ENCODE assay signal across 34 cellular contexts in genomic region chr2:142580691-142581090, GRCh38.
"Had no signal": no experiment of that assay in that cellular context is flagged by ENCODE, and none has a peak within 500 bp of the region (broad histone marks: within the 10 kb centered on the region; RNA-seq: fewer than 3 reads in every experiment).

No MANE protein-coding gene starts in this region.

- H3K4me2 ChIP-seq: KMS-11 had no signal

- H3K36me3 ChIP-seq: MG63 had no signal

- H3K27ac ChIP-seq: KMS-11 had no signal

- H3K9me3 ChIP-seq: MG63 had no signal

- H3K9ac ChIP-seq: KMS-11 had no signal

- H3K4me3 ChIP-seq: MG63 had no signal

- DNase-seq: Karpas-422, Kasumi-1, MG63, MM.1S, MV-4-11, NCI-H1048, NCI-H1092, NCI-H1092 treated with DMSO at 0.1 percent for 48 hours, NCI-H1105, NCI-H1105 treated with DMSO at 0.1 percent for 48 hours, NCI-H1417, NCI-H1417 treated with DMSO at 0.1 percent for 48 hours, NCI-H1436, NCI-H1436 treated with DMSO at 0.1 percent for 48 hours, NCI-H146, NCI-H1694, NCI-H1694 treated with DMSO at 0.1 percent for 48 hours, NCI-H187, NCI-H187 treated with DMSO at 0.1 percent for 48 hours, NCI-H1930, NCI-H2029, NCI-H2029 treated with DMSO at 0.1 percent for 48 hours, NCI-H2081, NCI-H2081 treated with DMSO at 0.1 percent for 48 hours, NCI-H2107, NCI-H2171, NCI-H2171 treated with DMSO at 0.1 percent for 48 hours, NCI-H2227 treated with DMSO at 0.1 percent for 48 hours, NCI-H226, NCI-H345, NCI-H446, NCI-H446 treated with DMSO at 0.1 percent for 48 hours, NCI-H510A had no signal

- H3K27me3 ChIP-seq: MG63 had no signal
